Comparison of ENCODE assay signal across 10 cellular contexts in genomic region chr2:149586063-149586462, GRCh38. TPM values are rescaled to one million over a fixed set of nuclear protein-coding genes. Genes with fewer than 3 reads are reported as not detected.
A peak's percentile ranks its signal among the peaks of the same experiment; 100 is the strongest.
DNase-seq lines count a peak whose midpoint lies in the region; ATAC-seq and TF ChIP-seq lines count a peak whose summit lies in the region.
"Had no signal": no experiment of that assay in that cellular context is flagged by ENCODE, and none has a peak within 500 bp of the region (broad histone marks: within the 10 kb centered on the region; RNA-seq: fewer than 3 reads in every experiment).

No MANE protein-coding gene starts in this region.

- H3K4me1 ChIP-seq in CD8-positive, alpha-beta T cell (ENCODE audit: insufficient read depth, low read length) = peaks cover 34% of the 10 kb centered on the region
- H3K4me1 ChIP-seq in NT2/D1 (ENCODE audit: insufficient read depth, insufficient read length) (no peaks in the 10 kb centered on the region), ectodermal cell (ENCODE audit: control insufficient read depth, insufficient read depth, low read length) (peaks cover 8% of the 10 kb centered on the region), neuron (ENCODE audit: insufficient read depth, low read length) (peaks cover 14% of the 10 kb centered on the region)

- H3K36me3 Mint-ChIP-seq in CD8-positive, alpha-beta T cell = peaks cover 54% of the 10 kb centered on the region

- no peaks in the 10 kb centered on the region for H3K27me3 ChIP-seq in CD8-positive, alpha-beta T cell (ENCODE audit: insufficient read depth, low read length)
- no peaks in the 10 kb centered on the region for H3K27me3 ChIP-seq in NT2/D1 (ENCODE audit: insufficient read depth, insufficient read length)
- no peaks in the 10 kb centered on the region for H3K27me3 ChIP-seq in ectodermal cell (ENCODE audit: control insufficient read depth, insufficient read depth, low read length, poor library complexity, severe bottlenecking)
- no peaks in the 10 kb centered on the region for H3K27me3 ChIP-seq in neuron (ENCODE audit: insufficient read depth, low read length)

- H3K27ac ChIP-seq in CD8-positive, alpha-beta T cell (ENCODE audit: low read depth, low read length) = no peak overlapping the region
- H3K27ac ChIP-seq in ectodermal cell (ENCODE audit: insufficient read depth, low read depth, low read length, poor library complexity, severe bottlenecking) = no peak overlapping the region

- H3K4me3 ChIP-seq in CD8-positive, alpha-beta T cell (ENCODE audit: low read depth, low read length) = peak overlapping the region; percentile 86
- peak overlapping the region; percentile 95 for H3K4me3 ChIP-seq in NT2/D1 (ENCODE audit: insufficient read length, low read depth)
- peak overlapping the region; percentile 77 for H3K4me3 ChIP-seq in ectodermal cell (ENCODE audit: insufficient read depth, low read depth, low read length)
- H3K4me3 ChIP-seq in neuron (ENCODE audit: low read length) = peak overlapping the region; percentile 86

- H3K9ac ChIP-seq in NT2/D1 (ENCODE audit: insufficient read length, low read depth) = peak overlapping the region; percentile 58

- no peak for TF ChIP-seq CTCF in CD8-positive, alpha-beta T cell (IDR thresholded peaks at IDR 0.05)

- H3K9me3 Mint-ChIP-seq in CD8-positive, alpha-beta T cell = no peaks in the 10 kb centered on the region

- no peak for DNase-seq in CD8-positive, alpha-beta T cell
- no peak for DNase-seq in NT2/D1 (ENCODE audit: low read depth, low spot score)
- DNase-seq in activated CD4-positive, CD25-positive, alpha-beta regulatory T cell (lab: John Stamatoyannopoulos, UW) = no peak
- no peak for DNase-seq in NK-92 (lab: John Stamatoyannopoulos, UW; ENCODE audit: unreplicated experiment)
- DNase-seq in NCI-H69 (lab: John Stamatoyannopoulos, UW) = no peak
- DNase-seq in NCI-H526 (lab: John Stamatoyannopoulos, UW) = no peak
- DNase-seq: effector CD4-positive, alpha-beta T cell; NCI-H1436 treated with DMSO at 0.1 percent for 48 hours had no signal

- H3K27me3 Mint-ChIP-seq in CD8-positive, alpha-beta T cell (ENCODE audit: low read depth) = peaks cover 2% of the 10 kb centered on the region

- peaks cover 6% of the 10 kb centered on the region for H3K36me3 ChIP-seq in CD8-positive, alpha-beta T cell (ENCODE audit: insufficient read depth, low read length)
- peaks cover 49% of the 10 kb centered on the region for H3K36me3 ChIP-seq in NT2/D1 (ENCODE audit: insufficient read depth, insufficient read length, low read length)
- H3K36me3 ChIP-seq in ectodermal cell (ENCODE audit: control insufficient read depth, insufficient read depth, low read length) = peaks cover 7% of the 10 kb centered on the region
- peaks cover 25% of the 10 kb centered on the region for H3K36me3 ChIP-seq in neuron (ENCODE audit: insufficient read depth, low read length)

- intact Hi-C loops in CD8-positive, alpha-beta T cell (cut with DNase I, micrococcal nuclease) = loop anchor here (2.0 to 10.0 kb wide), 11 partner anchors 709 to 1741 kb away; partner anchors contain the start of genes ACVR2A (in 2 of the 2), KIF5C (in 2 of the 2), MBD5 (in 2 of the 2) and ORC4 (in 2 of the 2)

- no peaks in the 10 kb centered on the region for H3K9me3 ChIP-seq in CD8-positive, alpha-beta T cell (ENCODE audit: low read length)
- no peaks in the 10 kb centered on the region for H3K9me3 ChIP-seq in NT2/D1 (ENCODE audit: insufficient read depth, low read length)
- no peaks in the 10 kb centered on the region for H3K9me3 ChIP-seq in ectodermal cell (ENCODE audit: control insufficient read depth, low read length)
- no peaks in the 10 kb centered on the region for H3K9me3 ChIP-seq in neuron (ENCODE audit: low read length)

- peak overlapping the region; percentile 94 for H3K4me3 Mint-ChIP-seq in CD8-positive, alpha-beta T cell

- CTCF ChIA-PET in CD8-positive, alpha-beta T cell (lab: Charles Lee) = interaction anchor here (1.6 to 2.2 kb wide), 3 partner anchors 11 to 569 kb away, joined by 6 to 11 read pairs (median 6); no protein-coding TSS in a partner anchor

- 82 to 87% methylated on average over 3 of the region's 3 CpGs for WGBS in ectodermal cell, 2 experiments

- peak overlapping the region; percentile 42 for H3K27ac Mint-ChIP-seq in CD8-positive, alpha-beta T cell

- peaks cover 55% of the 10 kb centered on the region for H3K4me1 Mint-ChIP-seq in CD8-positive, alpha-beta T cell (ENCODE audit: low read depth)

- H2AFZ ChIP-seq in neuron (ENCODE audit: low read depth, low read length) = no peak overlapping the region

- POLR2A ChIA-PET in CD8-positive, alpha-beta T cell (lab: Charles Lee) = interaction anchor here (1.3 to 2.1 kb wide), 3 partner anchors 11 to 1675 kb away, joined by 3 to 12 read pairs (median 10); partner anchors contain the start of gene RBM43

- ATAC-seq in CD8-positive, alpha-beta T cell = no peak

RNA-seq across cellular contexts. Expression of gene MMADHC, which starts 1.5 kb away (rescaled TPM):
- total RNA-seq in CD8-positive, alpha-beta T cell = 10 to 100 TPM; 74.1 to 84.7 TPM
- polyA plus RNA-seq in ectodermal cell (2013, experiment 1 of 4) = 107 TPM
- 110 TPM for polyA plus RNA-seq in ectodermal cell (2013, experiment 2 of 4)
- polyA plus RNA-seq in ectodermal cell (2013, experiment 3 of 4) = 91.0 TPM
- polyA plus RNA-seq in ectodermal cell (2013, experiment 4 of 4) = 100 TPM
